Comparison of ENCODE assay signal across 8 cellular contexts in the genomic region with DNA sequence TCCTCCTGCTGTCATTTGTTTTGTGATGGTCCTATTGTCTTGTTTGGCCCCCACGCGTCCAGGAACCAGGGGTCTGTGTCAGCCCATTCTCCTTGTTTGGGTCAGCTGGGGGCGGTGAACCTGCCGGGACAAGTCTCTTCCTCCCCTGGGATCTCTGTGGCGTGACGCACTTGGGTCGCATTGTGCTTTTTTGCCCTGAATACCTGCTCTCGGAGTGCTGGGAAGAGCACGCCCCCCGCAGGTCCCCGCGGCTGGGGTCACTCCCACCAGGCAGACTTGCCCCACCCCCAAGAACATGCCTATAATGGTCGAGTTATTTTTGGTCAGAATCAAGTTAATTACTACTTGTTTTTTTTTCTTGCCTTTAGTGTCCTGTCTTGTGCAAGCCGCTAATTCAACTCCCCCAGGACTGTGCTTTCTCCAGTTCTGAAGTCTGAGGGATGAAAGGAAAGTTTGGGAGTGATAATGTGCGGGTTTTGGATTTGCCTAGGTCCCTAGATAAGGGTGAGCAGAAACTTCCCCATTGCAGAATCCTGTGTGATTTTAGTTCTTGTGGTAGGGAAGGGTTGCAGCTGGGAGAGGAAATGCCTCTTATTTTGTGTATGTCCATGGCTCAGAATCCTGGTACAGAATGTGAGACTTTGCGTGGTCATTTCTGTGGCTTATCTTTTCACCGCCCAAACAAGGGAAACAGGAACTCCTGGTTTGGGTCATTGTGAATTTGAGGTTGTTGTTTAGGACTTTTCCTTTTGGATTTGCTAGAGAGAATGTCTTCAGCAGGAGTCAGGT. TPM values are rescaled to one million over a fixed set of nuclear protein-coding genes. Genes with fewer than 3 reads are reported as not detected.
DNase-seq lines count a peak whose midpoint lies in the region; ATAC-seq, FAIRE-seq and TF ChIP-seq lines count a peak whose summit lies in the region.

No MANE protein-coding gene starts in this region.

- H3K27me3 ChIP-seq in HUES6 (ENCODE audit: control insufficient read depth, insufficient read depth, low read length) (peaks cover 11% of the 10 kb centered on the region), endodermal cell (ENCODE audit: control insufficient read depth, insufficient read depth, low read length, poor library complexity, severe bottlenecking) (peaks cover 15% of the 10 kb centered on the region), mucosa of rectum (ENCODE audit: control insufficient read depth in 2 of 2, insufficient read depth in 2 of 2, low read length in 2 of 2) (no peaks in the 10 kb centered on the region), vagina (no peaks in the 10 kb centered on the region)

- H3K4me3 ChIP-seq in HUES6 (ENCODE audit: low read depth, low read length) (peak overlapping the region; percentile 78), endodermal cell (ENCODE audit: low read length) (peak overlapping the region; percentile 92), mucosa of rectum (ENCODE audit: low read length in 2 of 2) (peak overlapping the region; percentile 73 to 86), vagina (peak overlapping the region; percentile 82 to 93)

- H3K9me3 ChIP-seq in HUES6 (ENCODE audit: control insufficient read depth, insufficient read depth, low read depth, low read length) (no peaks in the 10 kb centered on the region), endodermal cell (ENCODE audit: control insufficient read depth, low read length) (no peaks in the 10 kb centered on the region), mucosa of rectum (ENCODE audit: control insufficient read depth in 2 of 2, low read length in 2 of 2) (no peaks in the 10 kb centered on the region), vagina (no peaks in the 10 kb centered on the region)

- TF ChIP-seq CTCF in endodermal cell (conservative IDR thresholded peaks at IDR 0.05) (no peak), vagina (IDR thresholded peaks at IDR 0.05) (no peak)

- peaks cover 13% of the 10 kb centered on the region; the same call in 1 of the 2 replicates for H3K4me1 ChIP-seq in HUES6 (ENCODE audit: control insufficient read depth, insufficient read depth, low read length)
- no peaks in the 10 kb centered on the region for H3K4me1 ChIP-seq in endodermal cell (ENCODE audit: control insufficient read depth, insufficient read depth, low read length)
- H3K4me1 ChIP-seq in mucosa of rectum (ENCODE audit: control insufficient read depth in 2 of 2, insufficient read depth in 2 of 2, low read length in 2 of 2), result peaks cover 9 to 10% of the 10 kb centered on the region in 2 donors
- H3K4me1 ChIP-seq in vagina, result peaks cover 21% of the 10 kb centered on the region

- 15% methylated on average over 10 to 17 of the region's 17 CpGs for WGBS in endodermal cell (ENCODE audit: insufficient coverage in 1 of 2, insufficient read length in 1 of 2), 2 experiments

- peak overlapping the region; percentile 80 for H3K27ac Mint-ChIP-seq in T-helper 2 cell treated with Interferon-gamma antibody and Interleukin-4, amounts not matched to agents 5 μg/mL and 100 μg/mL, for 36 hours
- peak overlapping the region; percentile 88 for H3K27ac Mint-ChIP-seq in endodermal cell

- H3K36me3 ChIP-seq in HUES6 (ENCODE audit: control insufficient read depth, insufficient read depth, low read length) (no peaks in the 10 kb centered on the region), endodermal cell (ENCODE audit: control insufficient read depth, insufficient read depth, low read length) (no peaks in the 10 kb centered on the region), mucosa of rectum (ENCODE audit: control insufficient read depth in 2 of 2, insufficient read depth in 2 of 2, low read length in 2 of 2) (no peaks in the 10 kb centered on the region), vagina (no peaks in the 10 kb centered on the region)

- H3K27ac ChIP-seq in HUES6 (ENCODE audit: low read depth, low read length) (no peak overlapping the region), endodermal cell (ENCODE audit: low read depth, low read length) (peak overlapping the region; percentile 90), mucosa of rectum (ENCODE audit: low read depth in 2 of 2, low read length in 2 of 2) (peak overlapping the region; percentile 71 to 81), vagina (peak overlapping the region; percentile 90)

- H3K36me3 Mint-ChIP-seq in T-helper 2 cell treated with Interferon-gamma antibody and Interleukin-4, amounts not matched to agents 5 μg/mL and 100 μg/mL, for 36 hours (ENCODE audit: low read depth), result no peaks in the 10 kb centered on the region
- H3K36me3 Mint-ChIP-seq in endodermal cell (ENCODE audit: low read depth), result no peaks in the 10 kb centered on the region

- peak overlapping the region; percentile 41 for H3K9ac ChIP-seq in HUES6 (ENCODE audit: low read length)
- peak overlapping the region; percentile 53 for H3K9ac ChIP-seq in endodermal cell (ENCODE audit: extremely low read depth, low read length, poor library complexity, severe bottlenecking)
- H3K9ac ChIP-seq in mucosa of rectum (ENCODE audit: low read depth in 1 of 2, low read length in 2 of 2), result peak overlapping the region; percentile 83 to 90

- peaks cover 13% of the 10 kb centered on the region for H3K4me1 Mint-ChIP-seq in T-helper 2 cell treated with Interferon-gamma antibody and Interleukin-4, amounts not matched to agents 5 μg/mL and 100 μg/mL, for 36 hours (ENCODE audit: low read depth)
- H3K4me1 Mint-ChIP-seq in endodermal cell, result peaks cover 12% of the 10 kb centered on the region

- no peak for TF ChIP-seq POLR2A in vagina (IDR thresholded peaks at IDR 0.05)

- DNase-seq in Ammon's horn (ENCODE audit: low spot score) (peak; percentile 23), endodermal cell (peak; percentile 79), vagina (ENCODE audit: extremely low spot score in 2 of 2) (no peak), RCC 7860 (ENCODE audit: low spot score) (no peak)
- DNase-seq in T-helper 2 cell treated with Interferon-gamma antibody and Interleukin-4, amounts not matched to agents 5 μg/mL and 100 μg/mL, for 36 hours (ENCODE audit: low spot score), result peak; percentile 4

- H3K9me3 Mint-ChIP-seq in T-helper 2 cell treated with Interferon-gamma antibody and Interleukin-4, amounts not matched to agents 5 μg/mL and 100 μg/mL, for 36 hours, result no peaks in the 10 kb centered on the region
- H3K9me3 Mint-ChIP-seq in endodermal cell, result no peaks in the 10 kb centered on the region

- ATAC-seq in GM19328 (IDR thresholded peaks at IDR 0.05; ENCODE audit: unreplicated experiment), result peak; percentile 4

- no peak for FAIRE-seq in RCC 7860 (lab: Jason Lieb, UNC)

- intact Hi-C loops in vagina (cut with DNase I), result no loop called here

- peak overlapping the region; percentile 97 for H3K4me3 Mint-ChIP-seq in T-helper 2 cell treated with Interferon-gamma antibody and Interleukin-4, amounts not matched to agents 5 μg/mL and 100 μg/mL, for 36 hours
- peak overlapping the region; percentile 80 for H3K4me3 Mint-ChIP-seq in endodermal cell

- peaks cover 2% of the 10 kb centered on the region for H3K27me3 Mint-ChIP-seq in T-helper 2 cell treated with Interferon-gamma antibody and Interleukin-4, amounts not matched to agents 5 μg/mL and 100 μg/mL, for 36 hours (ENCODE audit: low read depth)
- peaks cover 29% of the 10 kb centered on the region for H3K27me3 Mint-ChIP-seq in endodermal cell (ENCODE audit: insufficient read depth)

RNA-seq across cellular contexts. Expression of a gene that starts 0.8 kb away (rescaled TPM):
- total RNA-seq in endodermal cell (1 to 10 TPM; 2.3 to 2.4 TPM), vagina (3.9 TPM)
- polyA plus RNA-seq in endodermal cell (2013, experiment 1 of 2), result 4.7 TPM
- 4.7 TPM for polyA plus RNA-seq in endodermal cell (2013, experiment 2 of 2)

RNA-seq across cellular contexts. Expression of a gene that starts 29.6 kb away (rescaled TPM):
- 1,000 to 10,000 TPM; 1,918 to 2,261 TPM for total RNA-seq in endodermal cell
- 1,869 TPM for polyA plus RNA-seq in endodermal cell (2013, experiment 1 of 2)
- 1,884 TPM for polyA plus RNA-seq in endodermal cell (2013, experiment 2 of 2)
- 1,691 TPM for total RNA-seq in vagina

Comparison
In these comparisons a context has a peak if more than half of its experiments do, and no peak if none do; other contexts are left out.
1. DNase-seq: peak in Ammon's horn (single experiment), T-helper 2 cell treated with Interferon-gamma antibody and Interleukin-4, amounts not matched to agents 5 μg/mL and 100 μg/mL, for 36 hours (single experiment) and endodermal cell (single experiment); none in vagina (0 of 2) and RCC 7860 (single experiment).
2. Peak in every context shown above with its lines, with median percentiles within 50 percentile points of each other: H3K4me3 ChIP-seq and H3K9ac ChIP-seq.